ENCODE assay signal across 2 cellular contexts in genomic region chr9:72990397-72991182, GRCh38.
A peak's percentile ranks its signal among the peaks of the same experiment; 100 is the strongest.
TF ChIP-seq lines count a peak whose summit lies in the region.

No MANE protein-coding gene starts in this region.

TF ChIP-seq in A549, 52 proteins besides CTCF, POLR2A, EP300 and RAD21:
- TF ChIP-seq FOXS1 (CRISPR knock-in tag; IDR thresholded peaks at IDR 0.05), result 0 out of 2 replicates have a peak, but pooled peaks have one; percentile 57
- 0 out of 2 replicates have a peak, but pooled peaks have one; percentile 50 for TF ChIP-seq ZSCAN20 (CRISPR knock-in tag; IDR thresholded peaks at IDR 0.05)
- TF ChIP-seq NFE2L2 (conservative IDR thresholded peaks at IDR 0.05; ENCODE audit: low read length), result no peak
- TF ChIP-seq MAZ (IDR thresholded peaks at IDR 0.05; ENCODE audit: borderline replicate concordance, low read depth, low read length), result no peak
- no peak for TF ChIP-seq CHD4 (IDR thresholded peaks at IDR 0.05; ENCODE audit: borderline replicate concordance)
- TF ChIP-seq JUN (IDR thresholded peaks at IDR 0.05), result 0 out of 5 replicates have a peak, but pooled peaks of 1 of the 2 experiments have one; percentile 37
- no peak for TF ChIP-seq FOSL2 (IDR thresholded peaks at IDR 0.05)
- TF ChIP-seq FOSL2 (CRISPR knock-in tag; IDR thresholded peaks at IDR 0.05), result 0 out of 2 replicates have a peak, but pooled peaks have one; percentile 44
- peak; percentile 30; the same call in 1 of the 2 replicates for TF ChIP-seq FOSB (CRISPR knock-in tag; IDR thresholded peaks at IDR 0.05)
- TF ChIP-seq KDM5A (IDR thresholded peaks at IDR 0.05), result no peak
- TF ChIP-seq HOXB13 (CRISPR knock-in tag; IDR thresholded peaks at IDR 0.05; ENCODE audit: low read depth), result peak; percentile 76; the same call in 1 of the 2 replicates

TF ChIP-seq in HepG2, 621 proteins besides CTCF, POLR2A, EP300 and RAD21:
- no peak for TF ChIP-seq ZNF577 (CRISPR knock-in tag; IDR thresholded peaks at IDR 0.05; ENCODE audit: borderline replicate concordance, low read depth)
- no peak for TF ChIP-seq ZNF614 (CRISPR knock-in tag; IDR thresholded peaks at IDR 0.05; ENCODE audit: borderline replicate concordance)
- no peak for TF ChIP-seq ZNF10 (CRISPR knock-in tag; IDR thresholded peaks at IDR 0.05; ENCODE audit: borderline replicate concordance, low read depth)
- TF ChIP-seq, protein P1, sequence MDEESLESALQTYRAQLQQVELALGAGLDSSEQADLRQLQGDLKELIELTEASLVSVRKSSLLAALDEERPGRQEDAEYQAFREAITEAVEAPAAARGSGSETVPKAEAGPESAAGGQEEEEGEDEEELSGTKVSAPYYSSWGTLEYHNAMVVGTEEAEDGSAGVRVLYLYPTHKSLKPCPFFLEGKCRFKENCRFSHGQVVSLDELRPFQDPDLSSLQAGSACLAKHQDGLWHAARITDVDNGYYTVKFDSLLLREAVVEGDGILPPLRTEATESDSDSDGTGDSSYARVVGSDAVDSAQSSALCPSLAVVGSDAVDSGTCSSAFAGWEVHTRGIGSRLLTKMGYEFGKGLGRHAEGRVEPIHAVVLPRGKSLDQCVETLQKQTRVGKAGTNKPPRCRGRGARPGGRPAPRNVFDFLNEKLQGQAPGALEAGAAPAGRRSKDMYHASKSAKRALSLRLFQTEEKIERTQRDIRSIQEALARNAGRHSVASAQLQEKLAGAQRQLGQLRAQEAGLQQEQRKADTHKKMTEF (CRISPR knock-in tag; IDR thresholded peaks at IDR 0.05), result no peak
- no peak for TF ChIP-seq SCMH1 (CRISPR knock-in tag; IDR thresholded peaks at IDR 0.05; ENCODE audit: borderline replicate concordance)
- no peak for TF ChIP-seq AHDC1 (CRISPR knock-in tag; IDR thresholded peaks at IDR 0.05; ENCODE audit: borderline replicate concordance)
- no peak for TF ChIP-seq MTA3 (CRISPR knock-in tag; IDR thresholded peaks at IDR 0.05)
- no peak for TF ChIP-seq KLF6 (CRISPR knock-in tag; IDR thresholded peaks at IDR 0.05)
- TF ChIP-seq ZNF737 (CRISPR knock-in tag; IDR thresholded peaks at IDR 0.05; ENCODE audit: borderline replicate concordance), result no peak
- no peak for TF ChIP-seq ATM (IDR thresholded peaks at IDR 0.05; ENCODE audit: borderline replicate concordance)
- TF ChIP-seq TOE1 (CRISPR knock-in tag; IDR thresholded peaks at IDR 0.05), result no peak
- TF ChIP-seq, protein P2, sequence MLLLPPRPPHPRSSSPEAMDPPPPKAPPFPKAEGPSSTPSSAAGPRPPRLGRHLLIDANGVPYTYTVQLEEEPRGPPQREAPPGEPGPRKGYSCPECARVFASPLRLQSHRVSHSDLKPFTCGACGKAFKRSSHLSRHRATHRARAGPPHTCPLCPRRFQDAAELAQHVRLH (CRISPR knock-in tag; IDR thresholded peaks at IDR 0.05; ENCODE audit: borderline replicate concordance, low read depth), result no peak
- no peak for TF ChIP-seq PHF5A (CRISPR knock-in tag; IDR thresholded peaks at IDR 0.05; ENCODE audit: low read depth, unreplicated experiment)
- TF ChIP-seq STAG1 (CRISPR knock-in tag; IDR thresholded peaks at IDR 0.05), result no peak
- no peak for TF ChIP-seq PBX3 (CRISPR knock-in tag; IDR thresholded peaks at IDR 0.05; ENCODE audit: borderline replicate concordance)
- TF ChIP-seq BCL6 (CRISPR knock-in tag; IDR thresholded peaks at IDR 0.05), result no peak
- TF ChIP-seq, protein P3, sequence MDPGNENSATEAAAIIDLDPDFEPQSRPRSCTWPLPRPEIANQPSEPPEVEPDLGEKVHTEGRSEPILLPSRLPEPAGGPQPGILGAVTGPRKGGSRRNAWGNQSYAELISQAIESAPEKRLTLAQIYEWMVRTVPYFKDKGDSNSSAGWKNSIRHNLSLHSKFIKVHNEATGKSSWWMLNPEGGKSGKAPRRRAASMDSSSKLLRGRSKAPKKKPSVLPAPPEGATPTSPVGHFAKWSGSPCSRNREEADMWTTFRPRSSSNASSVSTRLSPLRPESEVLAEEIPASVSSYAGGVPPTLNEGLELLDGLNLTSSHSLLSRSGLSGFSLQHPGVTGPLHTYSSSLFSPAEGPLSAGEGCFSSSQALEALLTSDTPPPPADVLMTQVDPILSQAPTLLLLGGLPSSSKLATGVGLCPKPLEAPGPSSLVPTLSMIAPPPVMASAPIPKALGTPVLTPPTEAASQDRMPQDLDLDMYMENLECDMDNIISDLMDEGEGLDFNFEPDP (CRISPR knock-in tag; conservative IDR thresholded peaks at IDR 0.05), result no peak
- TF ChIP-seq CCDC6 (CRISPR knock-in tag; IDR thresholded peaks at IDR 0.05), result no peak
- TF ChIP-seq ZNF562 (CRISPR knock-in tag; IDR thresholded peaks at IDR 0.05; ENCODE audit: borderline replicate concordance), result no peak
TF ChIP-seq in HepG2: peak in this region for 0.
